Comparison of ENCODE assay signal across 6 cellular contexts in the genomic region with DNA sequence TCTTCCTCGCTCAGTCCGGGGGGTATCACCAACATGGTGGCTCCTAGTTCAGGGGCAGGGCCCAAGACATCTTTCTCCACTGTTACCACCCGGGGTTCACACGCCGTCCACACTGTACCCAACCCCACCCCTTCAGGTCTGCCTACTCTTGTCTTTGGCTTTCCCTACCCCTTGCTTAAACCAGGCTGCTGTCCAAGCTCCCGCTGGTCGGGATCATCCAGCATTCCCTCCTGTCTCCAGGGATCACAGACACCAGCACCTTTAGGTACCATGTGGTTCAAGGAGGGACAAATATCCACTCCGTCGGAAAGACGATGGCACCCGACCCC. TPM values are rescaled to one million over a fixed set of nuclear protein-coding genes. Genes with fewer than 3 reads are reported as not detected.
DNase-seq lines count a peak whose midpoint lies in the region; ATAC-seq and TF ChIP-seq lines count a peak whose summit lies in the region.

No MANE protein-coding gene starts in this region.

- peaks cover 13 to 32% of the 10 kb centered on the region in 2 donors for H3K4me1 ChIP-seq in left lung

- peaks cover 0 to 71% of the 10 kb centered on the region in 2 donors for H3K36me3 ChIP-seq in left lung

- H3K9me3 ChIP-seq in left lung = no peaks in the 10 kb centered on the region

- peak overlapping the region; percentile 56 to 85 for H3K27ac ChIP-seq in left lung

- no peaks in the 10 kb centered on the region for H3K27me3 ChIP-seq in left lung

- peak in 1 of 2 donors; percentile 39 for DNase-seq in left lung
- DNase-seq in NCI-H2196 (lab: John Stamatoyannopoulos, UW; ENCODE audit: unreplicated experiment) = no peak

- ATAC-seq in GM19324 (IDR thresholded peaks at IDR 0.05; ENCODE audit: low FRiP score, unreplicated experiment) = peak; percentile 2
- ATAC-seq in left lung = peak; percentile 4
- no peak for ATAC-seq in GM18867 (IDR thresholded peaks at IDR 0.05; ENCODE audit: unreplicated experiment)
- no peak for ATAC-seq in HG02852 (IDR thresholded peaks at IDR 0.05; ENCODE audit: unreplicated experiment)

- TF ChIP-seq CTCF in WI38 (IDR thresholded peaks at IDR 0.05; ENCODE audit: low read depth, low read length) (no peak), left lung (IDR thresholded peaks at IDR 0.05) (no peak)

- H3K4me3 ChIP-seq in WI38 (ENCODE audit: low read depth, low read length) (peak overlapping the region; percentile 100), left lung (peak overlapping the region; percentile 66 to 97)

- intact Hi-C loops in left lung (cut with DNase I) = loop anchor here in 1 of 2 donors (10.0 kb wide), 1 partner anchor 284 kb away; no protein-coding TSS in a partner anchor

RNA-seq across cellular contexts. Expression of gene NELFE, which starts 0.4 kb away (rescaled TPM):
- 10 to 100 TPM; 42.9 to 56.2 TPM for total RNA-seq in left lung

RNA-seq across cellular contexts. Expression of gene SKIC2, which starts 0.6 kb away (rescaled TPM):
- total RNA-seq in left lung = 10 to 100 TPM; 65.4 to 67.9 TPM

RNA-seq across cellular contexts. Expression of gene CFB, which starts 12.5 kb away (rescaled TPM):
- total RNA-seq in left lung = 100 to 1,000 TPM in 1 of 2 donors, 10 to 100 TPM in 1; 69.1 to 131 TPM

RNA-seq across cellular contexts. Expression of gene DXO, which starts 13.6 kb away (rescaled TPM):
- total RNA-seq in left lung = 10 to 100 TPM; 16.2 to 17.8 TPM

RNA-seq across cellular contexts. Expression of gene C4A, which starts 23.5 kb away (rescaled TPM):
- total RNA-seq in left lung = 100 to 1,000 TPM in 1 of 2 donors, 10 to 100 TPM in 1; 95.5 to 124 TPM

Comparison
In these comparisons a context has a peak if more than half of its experiments do, and no peak if none do; other contexts are left out.
1. ATAC-seq: peak in GM19324 (single experiment) and left lung (single experiment); none in GM18867 (single experiment) and HG02852 (single experiment).